Comparison of ENCODE assay signal across 10 cellular contexts in genomic region chr11:118921929-118922744, GRCh38. TPM values are rescaled to one million over a fixed set of nuclear protein-coding genes. Genes with fewer than 3 reads are reported as not detected.
A peak's percentile ranks its signal among the peaks of the same experiment; 100 is the strongest.
DNase-seq lines count a peak whose midpoint lies in the region; ATAC-seq and TF ChIP-seq lines count a peak whose summit lies in the region.
"Had no signal": no experiment of that assay in that cellular context is flagged by ENCODE, and none has a peak within 500 bp of the region (broad histone marks: within the 10 kb centered on the region; RNA-seq: fewer than 3 reads in every experiment).

No MANE protein-coding gene starts in this region.

- H3K4me1 ChIP-seq in BLaER1, result peaks cover 84% of the 10 kb centered on the region
- H3K4me1 ChIP-seq in colonic mucosa, result peaks cover 56% of the 10 kb centered on the region
- H3K4me1 ChIP-seq in right lobe of liver, result peaks cover 2 to 66% (median 35%) of the 10 kb centered on the region in 4 donors
- H3K4me1 ChIP-seq in tibial artery, result peaks cover 21 to 73% (median 63%) of the 10 kb centered on the region in 4 donors

- H3K4me3 ChIP-seq in BLaER1 (peak overlapping the region; percentile 99), colonic mucosa (peak overlapping the region; percentile 88), right lobe of liver (peak overlapping the region; percentile 78 to 86 (median 79)), tibial artery (peak overlapping the region; percentile 72 to 91)

- intact Hi-C loops in colonic mucosa (cut with DNase I) (no loop called here), right lobe of liver (cut with DNase I) (no loop called here), tibial artery (cut with DNase I; ENCODE audit: low total_unique reads) (no loop called here)

- H3K36me3 ChIP-seq in BLaER1 (no peaks in the 10 kb centered on the region), colonic mucosa (no peaks in the 10 kb centered on the region), right lobe of liver (no peaks in the 10 kb centered on the region), tibial artery (no peaks in the 10 kb centered on the region)

- H3K9me3 ChIP-seq in BLaER1 (no peaks in the 10 kb centered on the region), colonic mucosa (no peaks in the 10 kb centered on the region), right lobe of liver (no peaks in the 10 kb centered on the region), tibial artery (no peaks in the 10 kb centered on the region)

- H3K9ac ChIP-seq in BLaER1, result peak overlapping the region; percentile 95
- peak overlapping the region; percentile 95 to 97 for H3K9ac ChIP-seq in colonic mucosa (ENCODE audit: low read depth in 2 of 2, low read length in 2 of 2)

- peaks cover 62% of the 10 kb centered on the region for H4K20me1 ChIP-seq in BLaER1

- peak; percentile 83 for DNase-seq in NCI-H460 (ENCODE audit: extremely low read depth, low read depth)
- peak; percentile 87 for DNase-seq in colonic mucosa
- peak; percentile 88 to 95 (median 95) for DNase-seq in right lobe of liver
- DNase-seq in tibial artery, result peak; percentile 87 to 97
- DNase-seq in NCI-H146 (lab: John Stamatoyannopoulos, UW), result no peak
- no peak for DNase-seq in SKM-1 treated with dmso at 0.1 percent for 144 hours (lab: John Stamatoyannopoulos, UW; ENCODE audit: unreplicated experiment)

- peak overlapping the region; percentile 99 for H3K4me2 ChIP-seq in BLaER1

- TF ChIP-seq CTCF in colonic mucosa (IDR thresholded peaks at IDR 0.05) (no peak), right lobe of liver (IDR thresholded peaks at IDR 0.05) (no peak), tibial artery (IDR thresholded peaks at IDR 0.05) (no peak)

- 0% methylated on average over 2 of the region's 20 CpGs for WGBS in right lobe of liver (ENCODE audit: insufficient coverage, low coverage, low lambda C conversion rate, missing lambda C conversion rate)

- peak; percentile 49 to 65 (median 52) for ATAC-seq in right lobe of liver
- ATAC-seq in HG03280 (IDR thresholded peaks at IDR 0.05; ENCODE audit: unreplicated experiment), result no peak

- no peaks in the 10 kb centered on the region for H3K27me3 ChIP-seq in BLaER1
- H3K27me3 ChIP-seq in colonic mucosa, result no peaks in the 10 kb centered on the region
- H3K27me3 ChIP-seq in right lobe of liver, result no peaks in the 10 kb centered on the region
- H3K27me3 ChIP-seq in tibial artery, result no peaks in the 10 kb centered on the region

- TF ChIP-seq POLR2A in right lobe of liver (IDR thresholded peaks at IDR 0.05), result peak; percentile 76

- H3K27ac ChIP-seq in BLaER1, result peak overlapping the region; percentile 90
- H3K27ac ChIP-seq in colonic mucosa, result peak overlapping the region; percentile 100
- peak overlapping the region; percentile 74 to 87 (median 86) for H3K27ac ChIP-seq in right lobe of liver
- H3K27ac ChIP-seq in tibial artery, result peak overlapping the region; percentile 85 to 99
- H3K27ac ChIP-seq: HL-60 had no signal

RNA-seq across cellular contexts. Expression of gene BCL9L, which starts 3.6 kb away (rescaled TPM):
- total RNA-seq in NCI-H460 (2014; rRNA removed; shearing (Covaris generic)), result 12.1 and 16.4 TPM in 2 replicates
- polyA plus RNA-seq in NCI-H460 (2014; cell fraction: nucleus; rRNA removed), result 10.2 and 14.0 TPM in 2 replicates
- total RNA-seq in colonic mucosa (10 to 100 TPM; 31.4 to 37.4 TPM), right lobe of liver (10 to 100 TPM; 10.2 to 22.5 (median 19.8) TPM)

RNA-seq across cellular contexts. Expression of gene UPK2, which starts 34.0 kb away (rescaled TPM):
- not detected in 2 replicates for total RNA-seq in NCI-H460 (2014; rRNA removed; shearing (Covaris generic))
- polyA plus RNA-seq in NCI-H460 (2014; cell fraction: nucleus; rRNA removed), result not detected in 2 replicates
- total RNA-seq in colonic mucosa, result not detected
- total RNA-seq in right lobe of liver, result not detected
- total RNA-seq: pulmonary artery endothelial cell had no signal

RNA-seq across cellular contexts. Expression of gene CXCR5, which starts 38.4 kb away (rescaled TPM):
- 0.02 TPM in 1 of 2 replicates, not detected in the other for total RNA-seq in NCI-H460 (2014; rRNA removed; shearing (Covaris generic))
- not detected in 2 replicates for polyA plus RNA-seq in NCI-H460 (2014; cell fraction: nucleus; rRNA removed)
- total RNA-seq in colonic mucosa, result under 1 TPM; 0.05 to 0.19 TPM
- under 1 TPM in 2 of 6 experiments, not detected in 4; 0.07 TPM for total RNA-seq in right lobe of liver
- total RNA-seq: pulmonary artery endothelial cell had no signal

RNA-seq across cellular contexts. Expression of gene FOXR1, which starts 49.4 kb away (rescaled TPM):
- not detected in 2 replicates for total RNA-seq in NCI-H460 (2014; rRNA removed; shearing (Covaris generic))
- not detected in 2 replicates for polyA plus RNA-seq in NCI-H460 (2014; cell fraction: nucleus; rRNA removed)
- total RNA-seq in colonic mucosa (not detected), right lobe of liver (not detected)
- total RNA-seq: pulmonary artery endothelial cell had no signal

Comparison
In these comparisons a context has a peak if more than half of its experiments do, and no peak if none do; other contexts are left out.
1. DNase-seq: peak in NCI-H460 (single experiment), colonic mucosa (single experiment), right lobe of liver (3 of 3) and tibial artery (2 of 2); none in NCI-H146 (single experiment) and SKM-1 treated with dmso at 0.1 percent for 144 hours (single experiment).
2. Peak in every context shown above with its lines, with median percentiles within 50 percentile points of each other: H3K27ac ChIP-seq and H3K4me3 ChIP-seq.